Comparison of ENCODE assay signal across 16 cellular contexts in genomic region chr12:98149270-98149669, GRCh38.
DNase-seq lines count a peak whose midpoint lies in the region; ATAC-seq and TF ChIP-seq lines count a peak whose summit lies in the region.
"Had no signal": no experiment of that assay in that cellular context is flagged by ENCODE, and none has a peak within 500 bp of the region (broad histone marks: within the 10 kb centered on the region; RNA-seq: fewer than 3 reads in every experiment).

No MANE protein-coding gene starts in this region.

- no peaks in the 10 kb centered on the region for H3K36me3 Mint-ChIP-seq in effector memory CD8-positive, alpha-beta T cell (ENCODE audit: insufficient read depth)
- no peaks in the 10 kb centered on the region for H3K36me3 Mint-ChIP-seq in stimulated activated effector memory CD8-positive, alpha-beta T cell treated with anti-CD3 and anti-CD28 coated beads, Interleukin-12 subunit alpha, Interleukin-12 subunit beta, amount 100 ng/mL, for 72 hours
- H3K36me3 Mint-ChIP-seq: activated naive CD8-positive, alpha-beta T cell had no signal

- no peak for TF ChIP-seq POLR2A in adrenal gland (IDR thresholded peaks at IDR 0.05)

- no peaks in the 10 kb centered on the region for H3K9me3 ChIP-seq in adrenal gland (replicated peaks in 1 of 3)
- H3K9me3 ChIP-seq: BLaER1, breast epithelium had no signal

- H3K4me1 Mint-ChIP-seq in effector memory CD8-positive, alpha-beta T cell (ENCODE audit: low read depth in 2 of 2), result no peaks in the 10 kb centered on the region
- no peaks in the 10 kb centered on the region for H3K4me1 Mint-ChIP-seq in stimulated activated effector memory CD8-positive, alpha-beta T cell treated with anti-CD3 and anti-CD28 coated beads, Interleukin-12 subunit alpha, Interleukin-12 subunit beta, amount 100 ng/mL, for 72 hours
- H3K4me1 Mint-ChIP-seq: activated CD4-positive, alpha-beta T cell treated with anti-CD3 and anti-CD28 coated beads, Interleukin-2, amount 10 ng/mL, durations not matched to agents 24 days and 14 days had no signal

- peak; percentile 90 for ATAC-seq in GM18907 (IDR thresholded peaks at IDR 0.05; ENCODE audit: unreplicated experiment)
- ATAC-seq in GM21576 (IDR thresholded peaks at IDR 0.05; ENCODE audit: unreplicated experiment), result peak; percentile 83
- peak; percentile 89 for ATAC-seq in HG03097 (IDR thresholded peaks at IDR 0.05; ENCODE audit: low FRiP score, unreplicated experiment)
- ATAC-seq in effector memory CD8-positive, alpha-beta T cell (replicated peaks), result no peak
- ATAC-seq in stimulated activated effector memory CD8-positive, alpha-beta T cell treated with anti-CD3 and anti-CD28 coated beads, Interleukin-12 subunit alpha, Interleukin-12 subunit beta, amount 100 ng/mL, for 72 hours, result no peak
- ATAC-seq: Right ventricle myocardium inferior had no signal

- no peak for TF ChIP-seq CTCF in adrenal gland (IDR thresholded peaks at IDR 0.05)

- no peaks in the 10 kb centered on the region for H3K27me3 ChIP-seq in adrenal gland
- H3K27me3 ChIP-seq: BLaER1, breast epithelium had no signal

- intact Hi-C loops in adrenal gland (cut with DNase I), result no loop called here

- no peaks in the 10 kb centered on the region for H3K36me3 ChIP-seq in adrenal gland (replicated peaks in 1 of 2)
- H3K36me3 ChIP-seq: BLaER1, breast epithelium had no signal

- no peak overlapping the region for H3K4me3 Mint-ChIP-seq in effector memory CD8-positive, alpha-beta T cell
- no peak overlapping the region for H3K4me3 Mint-ChIP-seq in stimulated activated effector memory CD8-positive, alpha-beta T cell treated with anti-CD3 and anti-CD28 coated beads, Interleukin-12 subunit alpha, Interleukin-12 subunit beta, amount 100 ng/mL, for 72 hours
- H3K4me3 Mint-ChIP-seq: activated CD4-positive, alpha-beta T cell treated with anti-CD3 and anti-CD28 coated beads, Interleukin-2, amount 10 ng/mL, durations not matched to agents 24 days and 14 days; activated naive CD8-positive, alpha-beta T cell; H9 had no signal

- H3K27ac Mint-ChIP-seq in effector memory CD8-positive, alpha-beta T cell, result no peak overlapping the region
- H3K27ac Mint-ChIP-seq in stimulated activated effector memory CD8-positive, alpha-beta T cell treated with anti-CD3 and anti-CD28 coated beads, Interleukin-12 subunit alpha, Interleukin-12 subunit beta, amount 100 ng/mL, for 72 hours, result no peak overlapping the region
- H3K27ac Mint-ChIP-seq: activated CD4-positive, alpha-beta T cell treated with anti-CD3 and anti-CD28 coated beads, Interleukin-2, amount 10 ng/mL, durations not matched to agents 24 days and 14 days; activated naive CD8-positive, alpha-beta T cell; H9; progenitor cell of endocrine pancreas had no signal

- DNase-seq in kidney tubule cell (ENCODE audit: low spot score) (peak; percentile 26), adrenal gland (no peak), SHP77 treated with DMSO at 0.1 percent for 48 hours (lab: John Stamatoyannopoulos, UW) (no peak)
- DNase-seq in effector memory CD8-positive, alpha-beta T cell, result no peak
- no peak for DNase-seq in stimulated activated effector memory CD8-positive, alpha-beta T cell treated with anti-CD3 and anti-CD28 coated beads, Interleukin-12 subunit alpha, Interleukin-12 subunit beta, amount 100 ng/mL, for 72 hours (ENCODE audit: low spot score in 2 of 2)
- DNase-seq: activated CD4-positive, alpha-beta T cell treated with anti-CD3 and anti-CD28 coated beads, Interleukin-2, amount 10 ng/mL, durations not matched to agents 24 days and 14 days; H9; NCI-H1105 had no signal

- H3K27me3 Mint-ChIP-seq in effector memory CD8-positive, alpha-beta T cell, result peaks cover 0 to 6% of the 10 kb centered on the region in 2 donors
- H3K27me3 Mint-ChIP-seq: activated CD4-positive, alpha-beta T cell treated with anti-CD3 and anti-CD28 coated beads, Interleukin-2, amount 10 ng/mL, durations not matched to agents 24 days and 14 days; progenitor cell of endocrine pancreas had no signal

- H3K4me1 ChIP-seq in adrenal gland (replicated peaks in 1 of 2), result no peaks in the 10 kb centered on the region
- H3K4me1 ChIP-seq: BLaER1, breast epithelium had no signal

- no peaks in the 10 kb centered on the region for H3K9me3 Mint-ChIP-seq in effector memory CD8-positive, alpha-beta T cell
- peaks cover under 1% of the 10 kb centered on the region for H3K9me3 Mint-ChIP-seq in stimulated activated effector memory CD8-positive, alpha-beta T cell treated with anti-CD3 and anti-CD28 coated beads, Interleukin-12 subunit alpha, Interleukin-12 subunit beta, amount 100 ng/mL, for 72 hours
- H3K9me3 Mint-ChIP-seq: activated CD4-positive, alpha-beta T cell treated with anti-CD3 and anti-CD28 coated beads, Interleukin-2, amount 10 ng/mL, durations not matched to agents 24 days and 14 days; H9 had no signal

- no peak overlapping the region for H3K4me3 ChIP-seq in adrenal gland
- H3K4me3 ChIP-seq: BLaER1, breast epithelium had no signal

- H3K27ac ChIP-seq in adrenal gland, result no peak overlapping the region
- H3K27ac ChIP-seq: BLaER1, breast epithelium had no signal

Comparison
In these comparisons a context has a peak if more than half of its experiments do, and no peak if none do; other contexts are left out.
1. ATAC-seq: peak in GM18907 (single experiment), GM21576 (single experiment) and HG03097 (single experiment); none in effector memory CD8-positive, alpha-beta T cell (single experiment) and stimulated activated effector memory CD8-positive, alpha-beta T cell treated with anti-CD3 and anti-CD28 coated beads, Interleukin-12 subunit alpha, Interleukin-12 subunit beta, amount 100 ng/mL, for 72 hours (single experiment).